In genomic region chr3:46953265-46954010, GRCh38 we compare ENCODE assay signal across 1 cellular context.
TF ChIP-seq lines count a peak whose summit lies in the region.

No MANE protein-coding gene starts in this region.

TF ChIP-seq in A549, 52 proteins besides CTCF, POLR2A, EP300 and RAD21 (continued from another document):
- TF ChIP-seq ZC3H11A (IDR thresholded peaks at IDR 0.05): no peak
- no peak for TF ChIP-seq RFX5 (IDR thresholded peaks at IDR 0.05)
- TF ChIP-seq HOXB5 (CRISPR knock-in tag; IDR thresholded peaks at IDR 0.05): no peak
